8 cellular contexts compared by ENCODE assay signal in the genomic region with DNA sequence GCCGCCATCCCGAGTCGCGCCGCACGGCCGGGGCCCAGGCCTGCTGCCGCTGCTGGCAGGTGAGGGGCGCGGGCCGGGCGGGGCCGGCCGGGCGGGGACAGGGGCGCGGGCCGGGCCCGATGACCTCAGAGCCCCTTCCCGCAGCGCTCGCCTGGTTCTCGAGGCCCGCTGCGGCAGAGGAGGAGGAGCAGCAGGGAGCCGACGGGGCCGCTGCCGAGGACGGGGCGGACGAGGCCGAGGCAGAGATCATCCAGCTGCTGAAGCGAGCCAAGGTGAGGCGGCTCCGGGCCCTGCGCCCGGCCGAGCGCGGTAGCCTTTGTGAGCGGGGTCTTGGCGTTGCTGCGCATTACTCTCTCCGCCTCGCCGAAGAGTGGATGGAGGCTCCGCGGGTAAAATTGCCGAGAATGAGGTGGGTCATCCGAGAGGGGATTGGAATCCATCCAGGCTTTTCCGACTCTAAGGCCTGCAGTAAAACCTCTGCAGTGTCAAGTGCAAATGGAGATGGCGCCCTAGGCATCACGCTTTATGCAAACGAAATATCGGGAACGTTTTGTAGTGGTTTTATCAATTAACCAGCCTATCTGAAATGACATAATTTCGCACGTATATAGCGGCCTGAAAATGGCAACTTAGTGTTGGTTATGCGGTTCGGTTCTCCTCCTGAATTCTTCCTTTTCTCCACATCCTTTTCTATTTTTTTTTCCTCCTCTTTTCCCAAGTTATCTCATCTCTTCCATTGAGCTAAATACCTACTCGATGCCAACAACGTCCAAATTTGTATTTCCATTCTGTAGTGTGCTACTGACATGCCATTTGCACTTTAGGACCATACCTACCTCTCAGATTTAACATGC. TPM values are rescaled to one million over a fixed set of nuclear protein-coding genes. Genes with fewer than 3 reads are reported as not detected.
DNase-seq lines count a peak whose midpoint lies in the region; ATAC-seq and TF ChIP-seq lines count a peak whose summit lies in the region.

No MANE protein-coding gene starts in this region.

- H4K20me1 ChIP-seq in GM23248 (ENCODE audit: insufficient read depth) = no peaks in the 10 kb centered on the region; the same call in 1 of the 2 replicates

- H3K27ac ChIP-seq in GM23248 (peak overlapping the region; percentile 92), right cardiac atrium (ENCODE audit: low read length) (peak overlapping the region; percentile 82)

- peaks cover 27 to 44% of the 10 kb centered on the region in 2 donors for H3K36me3 Mint-ChIP-seq in activated naive CD4-positive, alpha-beta T cell treated with anti-CD3 and anti-CD28 coated beads, Interleukin-2, amount 50 U/mL, for 72 hours

- peak in 1 of 2 donors; percentile 52 for ATAC-seq in activated naive CD4-positive, alpha-beta T cell treated with anti-CD3 and anti-CD28 coated beads, Interleukin-2, amount 50 U/mL, for 72 hours
- no peak for ATAC-seq in right cardiac atrium

- H3K4me1 ChIP-seq in GM23248 (ENCODE audit: insufficient read depth) (peaks cover 9% of the 10 kb centered on the region; the same call in 1 of the 2 replicates), right cardiac atrium (ENCODE audit: control insufficient read depth, insufficient read depth, low read length) (no peaks in the 10 kb centered on the region)

- H3K79me2 ChIP-seq in GM23248 (ENCODE audit: insufficient read depth) = peaks cover 39% of the 10 kb centered on the region

- H3K9me2 ChIP-seq in GM23248 (ENCODE audit: insufficient read depth) = no peaks in the 10 kb centered on the region

- H3K9me3 ChIP-seq in GM23248 (ENCODE audit: low read depth) (no peaks in the 10 kb centered on the region), right cardiac atrium (ENCODE audit: control insufficient read depth, low read length) (no peaks in the 10 kb centered on the region)

- WGBS in GM23248 (ENCODE audit: low coverage in 1 of 2, low lambda C conversion rate in 2 of 2, missing lambda C conversion rate in 2 of 2), 2 experiments = 2 to 3% methylated on average over 39 to 59 of the region's 64 CpGs
- WGBS in right cardiac atrium = 1% methylated on average over 64 of the region's 64 CpGs

- H3K36me3 ChIP-seq in GM23248 (ENCODE audit: low read depth) = peaks cover 34% of the 10 kb centered on the region

- peak; percentile 10 for DNase-seq in NCI-H1694 (lab: John Stamatoyannopoulos, UW)
- no peak for DNase-seq in NCI-H1694 treated with DMSO at 0.1 percent for 48 hours (lab: John Stamatoyannopoulos, UW)
- peak; percentile 73 for DNase-seq in GM23248
- DNase-seq in M059J (ENCODE audit: low read depth) = peak; percentile 39
- DNase-seq in activated naive CD4-positive, alpha-beta T cell treated with anti-CD3 and anti-CD28 coated beads, Interleukin-2, amount 50 U/mL, for 72 hours (ENCODE audit: low spot score in 2 of 2) = no peak
- peak in 2 of 3 donors; percentile 75 to 76 for DNase-seq in right cardiac atrium
- peak; percentile 16 for DNase-seq in renal cortical epithelial cell (ENCODE audit: low read depth)
- DNase-seq in GM20000 (ENCODE audit: low spot score) = no peak

- H3K9ac ChIP-seq in GM23248 = peak overlapping the region; percentile 91

- H3F3A ChIP-seq in GM23248 (ENCODE audit: insufficient read depth) = peaks cover 9% of the 10 kb centered on the region; the same call in 1 of the 2 replicates

- intact Hi-C loops in right cardiac atrium (cut with DNase I) = loop anchor here in 2 of 4 donors (5.0 to 10.0 kb wide), 2 partner anchors 55 to 173 kb away; partner anchors contain the start of gene ADORA2B (in 2 of the 2)

- peak overlapping the region; percentile 62 for H2AFZ ChIP-seq in GM23248

- H3K9me3 Mint-ChIP-seq in activated naive CD4-positive, alpha-beta T cell treated with anti-CD3 and anti-CD28 coated beads, Interleukin-2, amount 50 U/mL, for 72 hours = peaks cover 0 to 5% of the 10 kb centered on the region in 2 donors

- TF ChIP-seq CTCF in GM20000 (IDR thresholded peaks at IDR 0.05; ENCODE audit: extremely low read depth, missing control alignments) = no peak

- peak overlapping the region; percentile 93 to 97 for H3K27ac Mint-ChIP-seq in activated naive CD4-positive, alpha-beta T cell treated with anti-CD3 and anti-CD28 coated beads, Interleukin-2, amount 50 U/mL, for 72 hours

- peak overlapping the region; percentile 91 for H3K4me2 ChIP-seq in GM23248 (ENCODE audit: unreplicated experiment)

- in situ Hi-C loops in GM23248 (cut with MboI) = loop anchor here (25.0 kb wide), 1 partner anchor 163 kb away; no protein-coding TSS in a partner anchor

- H3K4me3 ChIP-seq in GM23248 (peak overlapping the region; percentile 84), right cardiac atrium (ENCODE audit: low read length) (peak overlapping the region; percentile 82)

- H3K27me3 ChIP-seq in GM23248 (replicated peaks; ENCODE audit: insufficient read depth) (no peaks in the 10 kb centered on the region), right cardiac atrium (ENCODE audit: control insufficient read depth, insufficient read depth) (no peaks in the 10 kb centered on the region)

RNA-seq across cellular contexts. Expression of gene TTC19, which starts 0.6 kb away (rescaled TPM):
- 41.7 and 45.3 TPM in 2 replicates for total RNA-seq in GM23248 (2014; rRNA removed; shearing (Covaris generic))
- polyA plus RNA-seq in GM23248 (2016; fragmentation: Nextera tagmentation; extraction: Ambion mirVana) (26.3 and 27.9 TPM in 2 replicates), right cardiac atrium (17.1 TPM)
- 20.6 and 23.7 TPM in 2 replicates for total RNA-seq in M059J (2014; rRNA removed; shearing (Covaris generic))
- 10 to 100 TPM; 27.3 to 29.4 TPM for total RNA-seq in activated naive CD4-positive, alpha-beta T cell treated with anti-CD3 and anti-CD28 coated beads, Interleukin-2, amount 50 U/mL, for 72 hours
- total RNA-seq in right cardiac atrium (10 to 100 TPM; 24.7 to 31.8 (median 26.8) TPM), renal cortical epithelial cell (68.8 and 101 TPM in 2 replicates)

RNA-seq across cellular contexts. Expression of gene ZSWIM7, which starts 0.7 kb away (rescaled TPM):
- total RNA-seq in GM23248 (2014; rRNA removed; shearing (Covaris generic)) = 12.4 and 13.5 TPM in 2 replicates
- polyA plus RNA-seq in GM23248 (2016; fragmentation: Nextera tagmentation; extraction: Ambion mirVana) (25.8 and 29.1 TPM in 2 replicates), right cardiac atrium (45.2 TPM)
- 25.3 and 26.5 TPM in 2 replicates for total RNA-seq in M059J (2014; rRNA removed; shearing (Covaris generic))
- 10 to 100 TPM in 1 of 2 donors, 1 to 10 TPM in 1; 8.8 to 26.2 TPM for total RNA-seq in activated naive CD4-positive, alpha-beta T cell treated with anti-CD3 and anti-CD28 coated beads, Interleukin-2, amount 50 U/mL, for 72 hours
- total RNA-seq in right cardiac atrium (10 to 100 TPM; 21.9 to 33.3 (median 29.8) TPM), renal cortical epithelial cell (18.1 and 32.1 TPM in 2 replicates)

RNA-seq across cellular contexts. Expression of gene ADORA2B, which starts 55.3 kb away (rescaled TPM):
- 13.7 and 20.2 TPM in 2 replicates for total RNA-seq in GM23248 (2014; rRNA removed; shearing (Covaris generic))
- polyA plus RNA-seq in GM23248 (2016; fragmentation: Nextera tagmentation; extraction: Ambion mirVana) (10.3 and 13.1 TPM in 2 replicates), right cardiac atrium (0.38 TPM)
- 20.8 and 24.7 TPM in 2 replicates for total RNA-seq in M059J (2014; rRNA removed; shearing (Covaris generic))
- total RNA-seq in activated naive CD4-positive, alpha-beta T cell treated with anti-CD3 and anti-CD28 coated beads, Interleukin-2, amount 50 U/mL, for 72 hours = 1 to 10 TPM in 1 of 2 donors, under 1 TPM in 1; 0.30 to 4.7 TPM
- total RNA-seq in right cardiac atrium (under 1 TPM; 0.28 to 0.64 (median 0.42) TPM), renal cortical epithelial cell (5.0 and 18.9 TPM in 2 replicates)

Comparison
In these comparisons a context has a peak if more than half of its experiments do, and no peak if none do; other contexts are left out.
1. DNase-seq: peak in NCI-H1694 (single experiment), GM23248 (single experiment), M059J (single experiment), right cardiac atrium (2 of 3) and renal cortical epithelial cell (single experiment); none in NCI-H1694 treated with DMSO at 0.1 percent for 48 hours (single experiment), activated naive CD4-positive, alpha-beta T cell treated with anti-CD3 and anti-CD28 coated beads, Interleukin-2, amount 50 U/mL, for 72 hours (0 of 2) and GM20000 (single experiment).